Comparison of ENCODE assay signal across 8 cellular contexts in the genomic region with DNA sequence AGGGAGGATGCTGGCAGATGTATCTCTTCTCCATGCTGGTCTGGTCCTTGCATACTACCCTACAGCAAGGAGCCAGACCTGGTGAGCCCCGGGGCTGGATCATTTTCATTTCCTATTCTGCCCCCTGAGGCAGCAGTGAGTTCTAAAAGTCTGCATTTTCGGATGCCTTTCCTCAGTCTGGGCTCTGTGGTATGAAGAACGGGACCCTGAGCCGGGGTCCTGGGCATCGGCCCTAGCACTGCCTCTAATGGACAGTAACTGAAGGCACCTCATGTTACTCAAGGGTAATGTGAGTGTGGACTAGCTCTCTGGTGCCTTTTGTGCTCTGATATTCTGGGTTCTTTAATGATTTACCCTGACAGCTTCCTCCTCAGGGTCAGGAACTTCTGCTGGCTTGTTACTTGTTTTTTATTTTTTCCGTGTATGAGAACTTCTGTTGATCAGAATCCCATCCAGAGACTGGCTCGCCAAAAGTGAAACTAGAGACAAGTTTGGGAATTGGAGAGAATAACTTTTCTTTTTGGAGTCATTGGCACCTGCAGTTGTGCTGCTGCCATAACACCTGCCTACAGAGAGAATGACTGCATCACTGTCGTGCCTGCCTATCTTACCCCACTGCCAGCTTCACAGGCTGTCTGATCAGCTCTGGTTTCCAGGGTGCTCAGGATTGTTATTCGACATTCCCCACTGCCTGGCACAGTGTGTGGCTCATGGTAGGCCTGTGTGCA.
DNase-seq lines count a peak whose midpoint lies in the region; ATAC-seq and TF ChIP-seq lines count a peak whose summit lies in the region.

No MANE protein-coding gene starts in this region.

- CTCF ChIA-PET in RWPE1 (lab: Yijun Ruan, JAX): interaction anchor here (0.6 kb wide), 1 partner anchor 14 kb away, joined by 3 read pairs; no protein-coding TSS in a partner anchor

- peaks cover 96% of the 10 kb centered on the region for H3K79me2 ChIP-seq in Karpas-422 (ENCODE audit: low read length)

- TF ChIP-seq CTCF in RWPE1 (conservative IDR thresholded peaks at IDR 0.05; ENCODE audit: low read depth): no peak

- H4K20me1 ChIP-seq in Karpas-422 (ENCODE audit: insufficient read depth, low read depth, low read length): no peaks in the 10 kb centered on the region

- H3K27ac ChIP-seq in Karpas-422 (ENCODE audit: low read length) (peak overlapping the region; percentile 92), RWPE1 (no peak overlapping the region)

- no peaks in the 10 kb centered on the region for H3K9me3 ChIP-seq in Karpas-422 (ENCODE audit: low read length)

- H3K9me2 ChIP-seq in Karpas-422 (replicated peaks; ENCODE audit: insufficient read depth, low read length): no peaks in the 10 kb centered on the region

- POLR2A ChIA-PET in RWPE1 (lab: Yijun Ruan, JAX; ENCODE audit: low non-redundant PET): no interaction called here

- ATAC-seq in GM19351 (IDR thresholded peaks at IDR 0.05; ENCODE audit: unreplicated experiment) (peak; percentile 30), Right ventricle myocardium superior (ENCODE audit: poor library complexity) (peak; percentile 23)

- H2AFZ ChIP-seq in Karpas-422 (ENCODE audit: low read length): no peak overlapping the region

- H3K4me3 ChIP-seq in Karpas-422 (ENCODE audit: low read length): peak overlapping the region; percentile 37

- H3K4me1 ChIP-seq in Karpas-422 (ENCODE audit: low read length): peaks cover 75% of the 10 kb centered on the region

- DNase-seq in Karpas-422 (peak; percentile 86), Right ventricle myocardium superior (no peak), putamen (ENCODE audit: low spot score) (no peak), glomerular visceral epithelial cell (ENCODE audit: extremely low spot score) (no peak), RWPE1 (ENCODE audit: low spot score) (no peak), Kasumi-1 (lab: John Stamatoyannopoulos, UW) (no peak)
- DNase-seq in stimulated activated CD8-positive, alpha-beta memory T cell treated with anti-CD3 and anti-CD28 coated beads, Interleukin-4, amount 100 ng/mL, for 48 hours: peak; percentile 39

- H3K4me2 ChIP-seq in Karpas-422 (ENCODE audit: low read depth, low read length, poor library complexity, severe bottlenecking): peak overlapping the region; percentile 66

- peak overlapping the region; percentile 62 for H3K9ac ChIP-seq in Karpas-422 (ENCODE audit: low read length)

- intact Hi-C loops in Right ventricle myocardium superior (cut with DNase I): loop anchor here (5.0 kb wide), 1 partner anchor 39 kb away; no protein-coding TSS in a partner anchor

- H3K27me3 ChIP-seq in Karpas-422 (ENCODE audit: low read length): no peaks in the 10 kb centered on the region

- H3K36me3 ChIP-seq in Karpas-422 (ENCODE audit: insufficient read depth, low read length): peaks cover 8% of the 10 kb centered on the region; the same call in 1 of the 2 replicates

Comparison
In these comparisons a context has a peak if more than half of its experiments do, and no peak if none do; other contexts are left out.
1. DNase-seq: peak in Karpas-422 (single experiment) and stimulated activated CD8-positive, alpha-beta memory T cell treated with anti-CD3 and anti-CD28 coated beads, Interleukin-4, amount 100 ng/mL, for 48 hours (single experiment); none in Right ventricle myocardium superior (single experiment), putamen (single experiment), glomerular visceral epithelial cell (single experiment), RWPE1 (single experiment) and Kasumi-1 (0 of 2).